23 cellular contexts compared by ENCODE assay signal in genomic region chr16:67282447-67282805, GRCh38. TPM values are rescaled to one million over a fixed set of nuclear protein-coding genes. Genes with fewer than 3 reads are reported as not detected.
DNase-seq lines count a peak whose midpoint lies in the region; ATAC-seq, FAIRE-seq and TF ChIP-seq lines count a peak whose summit lies in the region.
"Had no signal": no experiment of that assay in that cellular context is flagged by ENCODE, and none has a peak within 500 bp of the region (broad histone marks: within the 10 kb centered on the region; RNA-seq: fewer than 3 reads in every experiment).

No MANE protein-coding gene starts in this region.

- H3K79me1 ChIP-seq in neuronal stem cell (ENCODE audit: low read depth, low read length): no peaks in the 10 kb centered on the region

- no peak overlapping the region for H3K4me3 Mint-ChIP-seq in activated T-helper 17 cell treated with anti-CD3 and anti-CD28 coated beads, Interleukin-2, amount 50 U/mL, for 72 hours
- H3K4me3 Mint-ChIP-seq: CD14-positive monocyte; CD8-positive, alpha-beta T cell had no signal

- no peaks in the 10 kb centered on the region for H3K9me3 ChIP-seq in neuronal stem cell (replicated peaks in 1 of 2; ENCODE audit: control insufficient read depth in 2 of 2, insufficient read depth in 1 of 2, low read depth in 1 of 2, low read length in 2 of 2)
- H3K9me3 ChIP-seq: BE2C, BLaER1, Caco-2 had no signal

- no peak overlapping the region for H3K4ac ChIP-seq in neuronal stem cell (ENCODE audit: low read length)

- H3K27me3 Mint-ChIP-seq in activated T-helper 17 cell treated with anti-CD3 and anti-CD28 coated beads, Interleukin-2, amount 50 U/mL, for 72 hours: no peaks in the 10 kb centered on the region
- H3K27me3 Mint-ChIP-seq: CD4-positive, CD25-positive, alpha-beta regulatory T cell had no signal

- no peaks in the 10 kb centered on the region for H3K36me3 ChIP-seq in neuronal stem cell (replicated peaks in 1 of 2; ENCODE audit: control insufficient read depth in 2 of 2, insufficient read depth in 2 of 2, low read length in 2 of 2)
- H3K36me3 ChIP-seq: BE2C had no signal

- no peaks in the 10 kb centered on the region for H3K9me3 Mint-ChIP-seq in activated T-helper 17 cell treated with anti-CD3 and anti-CD28 coated beads, Interleukin-2, amount 50 U/mL, for 72 hours
- H3K9me3 Mint-ChIP-seq: CD14-positive monocyte; CD4-positive, CD25-positive, alpha-beta regulatory T cell; CD8-positive, alpha-beta T cell had no signal

- H3K27ac Mint-ChIP-seq in activated T-helper 17 cell treated with anti-CD3 and anti-CD28 coated beads, Interleukin-2, amount 50 U/mL, for 72 hours: peak overlapping the region; percentile 22
- H3K27ac Mint-ChIP-seq: CD14-positive monocyte; CD4-positive, CD25-positive, alpha-beta regulatory T cell; CD8-positive, alpha-beta T cell had no signal

- H4K91ac ChIP-seq in neuronal stem cell (ENCODE audit: low read depth, low read length, poor library complexity): no peak overlapping the region

- no peak overlapping the region for H3K4me3 ChIP-seq in neuronal stem cell (ENCODE audit: low read length in 2 of 2)
- H3K4me3 ChIP-seq: BLaER1 had no signal

- no peak overlapping the region for H2BK120ac ChIP-seq in neuronal stem cell (ENCODE audit: low read depth, low read length)

- no peak overlapping the region for H3K27ac ChIP-seq in neuronal stem cell (replicated peaks; ENCODE audit: low read length)
- H3K27ac ChIP-seq: BLaER1 had no signal

- H2BK15ac ChIP-seq in neuronal stem cell (ENCODE audit: low read length): no peak overlapping the region

- no peak overlapping the region for H3K18ac ChIP-seq in neuronal stem cell (ENCODE audit: low read length)

- no peak overlapping the region for H3K9ac ChIP-seq in neuronal stem cell (ENCODE audit: low read depth, low read length, poor library complexity)
- H3K9ac ChIP-seq: BLaER1 had no signal

- no peaks in the 10 kb centered on the region for H3K4me1 ChIP-seq in neuronal stem cell (ENCODE audit: control insufficient read depth in 2 of 2, insufficient read depth in 1 of 2, low read depth in 1 of 2, low read length in 2 of 2)
- H3K4me1 ChIP-seq: BE2C had no signal

- peak overlapping the region; percentile 43 for H2AK5ac ChIP-seq in neuronal stem cell (ENCODE audit: low read depth, low read length)

- H3K23ac ChIP-seq in neuronal stem cell (ENCODE audit: low read depth, low read length, poor library complexity): peak overlapping the region; percentile 25

- H4K8ac ChIP-seq in neuronal stem cell (ENCODE audit: low read depth, low read length): no peak overlapping the region

- no peak for FAIRE-seq in GM12892 (lab: Jason Lieb, UNC)
- FAIRE-seq: A204.1, D721Med, G401.6, GM12891, GM18507 had no signal

- H2BK5ac ChIP-seq in neuronal stem cell (ENCODE audit: low read length): no peak overlapping the region

- H2AFZ ChIP-seq in neuronal stem cell (ENCODE audit: low read length): no peak overlapping the region

- no peak for TF ChIP-seq POLR2A in GM12892 (IDR thresholded peaks at IDR 0.05; ENCODE audit: low read depth, low read length)

- H3K4me1 Mint-ChIP-seq in activated T-helper 17 cell treated with anti-CD3 and anti-CD28 coated beads, Interleukin-2, amount 50 U/mL, for 72 hours: peaks cover 4% of the 10 kb centered on the region

- H3K36me3 Mint-ChIP-seq in activated T-helper 17 cell treated with anti-CD3 and anti-CD28 coated beads, Interleukin-2, amount 50 U/mL, for 72 hours (ENCODE audit: low read depth): peaks cover 4% of the 10 kb centered on the region

- peaks cover 0 to 69% (median 11%) of the 10 kb centered on the region in 3 experiments for H3K27me3 ChIP-seq in neuronal stem cell (ENCODE audit: control insufficient read depth in 3 of 3, insufficient read depth in 3 of 3, low read depth in 1 of 3, low read length in 3 of 3)
- H3K27me3 ChIP-seq: BE2C had no signal

- ATAC-seq in activated T-helper 17 cell treated with anti-CD3 and anti-CD28 coated beads, Interleukin-2, amount 50 U/mL, for 72 hours (replicated peaks): no peak
- no peak for ATAC-seq in GM21723 (IDR thresholded peaks at IDR 0.05; ENCODE audit: unreplicated experiment)
- ATAC-seq: CD8-positive, alpha-beta T cell had no signal

- no peak overlapping the region for H3K4me2 ChIP-seq in neuronal stem cell (ENCODE audit: insufficient read depth, low read length, poor library complexity, severe bottlenecking)

- no peak for DNase-seq in neuronal stem cell (ENCODE audit: low spot score)
- DNase-seq in NCI-H128 (lab: John Stamatoyannopoulos, UW; ENCODE audit: unreplicated experiment): no peak
- DNase-seq in GM12892 (ENCODE audit: insufficient read length): no peak
- DNase-seq: 8988T; ACHN; BE2C; C1 segment of cervical spinal cord; Caco-2; Calu3; CD4-positive, CD25-positive, alpha-beta regulatory T cell; CD8-positive, alpha-beta T cell; DMS79 treated with DMSO at 0.1 percent for 48 hours; GF-D8 had no signal

- no CpG with 5 or more reads among the region's 10 CpGs for WGBS in neuronal stem cell (ENCODE audit: extremely low coverage in 2 of 2, insufficient read length in 2 of 2, insufficient replicate concordance in 1 of 2), 2 donors

- no peak overlapping the region for H2BK12ac ChIP-seq in neuronal stem cell (ENCODE audit: low read length)

- no peak overlapping the region for H3K14ac ChIP-seq in neuronal stem cell (ENCODE audit: low read length)

RNA-seq across cellular contexts. Expression of gene PLEKHG4, which starts 3.1 kb away (rescaled TPM):
- 10 to 100 TPM in 1 of 2 donors, 1 to 10 TPM in 1; 6.4 to 29.0 TPM for total RNA-seq in activated T-helper 17 cell treated with anti-CD3 and anti-CD28 coated beads, Interleukin-2, amount 50 U/mL, for 72 hours
- polyA plus RNA-seq in neuronal stem cell (2013, experiment 1 of 2): 2.4 TPM
- polyA plus RNA-seq in neuronal stem cell (2013, experiment 2 of 2): 3.0 TPM
- 0.32 TPM for polyA plus RNA-seq in GM12892 (2012; ENCODE audit: missing spikeins)

RNA-seq across cellular contexts. Expression of gene SLC9A5, which starts 33.6 kb away (rescaled TPM):
- total RNA-seq in activated T-helper 17 cell treated with anti-CD3 and anti-CD28 coated beads, Interleukin-2, amount 50 U/mL, for 72 hours: 10 to 100 TPM in 1 of 2 donors, 1 to 10 TPM in 1; 3.5 to 15.7 TPM
- polyA plus RNA-seq in neuronal stem cell (2013, experiment 1 of 2): 2.6 TPM
- 2.3 TPM for polyA plus RNA-seq in neuronal stem cell (2013, experiment 2 of 2)
- 4.4 TPM for polyA plus RNA-seq in GM12892 (2012; ENCODE audit: missing spikeins)
- polyA plus RNA-seq: CD14-positive monocyte; CD4-positive, CD25-positive, alpha-beta regulatory T cell had no signal

RNA-seq across cellular contexts. Expression of gene FHOD1, which starts 35.1 kb away (rescaled TPM):
- total RNA-seq in activated T-helper 17 cell treated with anti-CD3 and anti-CD28 coated beads, Interleukin-2, amount 50 U/mL, for 72 hours: 100 to 1,000 TPM; 104 to 145 TPM
- polyA plus RNA-seq in neuronal stem cell (2013, experiment 1 of 2): 15.0 TPM
- 14.0 TPM for polyA plus RNA-seq in neuronal stem cell (2013, experiment 2 of 2)
- 26.1 TPM for polyA plus RNA-seq in GM12892 (2012; ENCODE audit: missing spikeins)

RNA-seq across cellular contexts. Expression of gene KCTD19, which starts 44.1 kb away (rescaled TPM):
- total RNA-seq in activated T-helper 17 cell treated with anti-CD3 and anti-CD28 coated beads, Interleukin-2, amount 50 U/mL, for 72 hours: 1 to 10 TPM in 1 of 2 donors, under 1 TPM in 1; 0.50 to 4.4 TPM
- polyA plus RNA-seq in neuronal stem cell (2013, experiment 1 of 2): 1.4 TPM
- polyA plus RNA-seq in neuronal stem cell (2013, experiment 2 of 2): 1.3 TPM
- polyA plus RNA-seq in GM12892 (2012; ENCODE audit: missing spikeins): 0.06 TPM
- total RNA-seq: Caco-2; CD4-positive, CD25-positive, alpha-beta regulatory T cell; CD8-positive, alpha-beta T cell had no signal
- polyA plus RNA-seq: CD14-positive monocyte; CD4-positive, CD25-positive, alpha-beta regulatory T cell had no signal

RNA-seq across cellular contexts. Expression of gene LRRC36, which starts 44.2 kb away (rescaled TPM):
- 1 to 10 TPM in 1 of 2 donors, not detected in 1; 1.6 TPM for total RNA-seq in activated T-helper 17 cell treated with anti-CD3 and anti-CD28 coated beads, Interleukin-2, amount 50 U/mL, for 72 hours
- 0.10 TPM for polyA plus RNA-seq in neuronal stem cell (2013, experiment 1 of 2)
- 0.15 TPM for polyA plus RNA-seq in neuronal stem cell (2013, experiment 2 of 2)
- not detected for polyA plus RNA-seq in GM12892 (2012; ENCODE audit: missing spikeins)
- total RNA-seq: A673; Caco-2; CD4-positive, CD25-positive, alpha-beta regulatory T cell; CD8-positive, alpha-beta T cell had no signal
- polyA plus RNA-seq: CD4-positive, CD25-positive, alpha-beta regulatory T cell had no signal
